ENCODE assay signal across 25 cellular contexts in the genomic region with DNA sequence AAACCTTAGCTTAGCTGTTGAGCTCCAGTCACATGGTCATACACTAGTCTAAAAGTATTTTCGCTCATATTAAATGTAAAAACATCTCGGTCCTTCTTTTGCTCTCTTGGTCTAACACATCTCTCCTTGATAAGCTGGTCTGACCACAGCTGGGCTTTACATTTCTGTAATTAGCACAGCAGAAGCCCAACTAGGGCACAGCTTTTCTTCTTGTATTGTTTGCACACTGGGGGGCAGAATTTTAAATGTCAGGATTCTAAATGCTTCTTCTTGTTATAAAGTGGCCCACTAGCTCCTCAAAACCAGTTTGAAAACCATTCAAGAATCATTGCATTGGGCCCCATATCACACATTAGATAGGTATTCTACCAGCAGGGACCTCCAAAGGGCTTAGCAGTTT.
"Had no signal": no experiment of that assay in that cellular context is flagged by ENCODE, and none has a peak within 500 bp of the region (broad histone marks: within the 10 kb centered on the region; RNA-seq: fewer than 3 reads in every experiment).

No MANE protein-coding gene starts in this region.

- H3K4me1 ChIP-seq: adrenal gland, ascending aorta, right atrium auricular region, spleen had no signal

- H3K27ac ChIP-seq: adrenal gland, ascending aorta, brain microvascular endothelial cell, right atrium auricular region, spleen had no signal

- FAIRE-seq: frontal cortex had no signal

- H3K4me3 ChIP-seq: adrenal gland, ascending aorta, right atrium auricular region, spleen had no signal

- H3K27me3 ChIP-seq: adrenal gland, ascending aorta, brain microvascular endothelial cell, right atrium auricular region, spleen had no signal

- H3K36me3 ChIP-seq: adrenal gland, ascending aorta, brain microvascular endothelial cell, right atrium auricular region, spleen had no signal

- ATAC-seq: activated CD4-positive, alpha-beta T cell treated with anti-CD3 and anti-CD28 coated beads for 36 hours; activated T-helper 17 cell treated with anti-CD3 and anti-CD28 coated beads, Interleukin-2, amount 50 U/mL, for 72 hours; esophagus mucosa; left colon had no signal

- DNase-seq: activated B cell treated with CpG ODN at 0.5 μM for 24 hours; activated CD4-positive, alpha-beta T cell treated with anti-CD3 and anti-CD28 coated beads for 36 hours; activated CD4-positive, alpha-beta T cell treated with anti-CD3 and anti-CD28 coated beads, Interleukin-2, amount 50 U/mL, for 4 hours; activated CD8-positive, alpha-beta memory T cell treated with anti-CD3 and anti-CD28 coated beads for 24 hours; activated CD8-positive, alpha-beta memory T cell treated with anti-CD3 and anti-CD28 coated beads, Interleukin-2, amount 50 U/mL, for 4 hours; activated T-cell treated with anti-CD3 and anti-CD28 coated beads, Interleukin-2, amount 50 U/mL, for 24 hours; adrenal gland; brain microvascular endothelial cell; caudate nucleus; dermis blood vessel endothelial cell; effector CD8-positive, alpha-beta T cell; islet precursor cell; left colon; mesenchymal stem cell; naive B cell; occipital lobe; spleen; stimulated activated CD4-positive, alpha-beta T cell treated with anti-CD3 and anti-CD28 coated beads, Interleukin-4, amount 100 ng/mL, for 1 hour; stimulated activated naive CD4-positive, alpha-beta T cell; T-helper 9 cell had no signal

- H3K9me3 ChIP-seq: adrenal gland, ascending aorta, right atrium auricular region, spleen had no signal
